12 cellular contexts compared by ENCODE assay signal in the genomic region with DNA sequence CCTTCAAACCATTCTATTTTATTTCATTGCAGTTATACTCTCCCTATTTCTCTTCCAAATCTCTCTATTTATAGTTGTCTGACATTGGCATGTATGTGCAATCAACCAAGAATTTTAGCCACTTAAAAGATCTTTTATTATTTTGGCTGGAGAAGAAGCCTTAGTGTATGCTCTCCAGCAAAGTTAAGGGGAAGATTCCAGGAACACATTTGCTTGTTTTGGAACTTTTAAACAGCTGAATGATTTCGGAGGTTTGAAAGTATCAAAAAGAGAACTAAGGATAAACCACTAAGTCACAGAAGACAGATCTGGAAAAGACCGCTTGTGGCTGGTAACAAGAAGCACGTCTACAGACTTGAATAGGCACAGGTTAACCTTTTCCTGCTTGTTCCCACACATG.
DNase-seq lines count a peak whose midpoint lies in the region; ATAC-seq, FAIRE-seq and TF ChIP-seq lines count a peak whose summit lies in the region.
"Had no signal": no experiment of that assay in that cellular context is flagged by ENCODE, and none has a peak within 500 bp of the region (broad histone marks: within the 10 kb centered on the region; RNA-seq: fewer than 3 reads in every experiment).

No MANE protein-coding gene starts in this region.

- H3K4me3 Mint-ChIP-seq in naive thymus-derived CD4-positive, alpha-beta T cell = peak overlapping the region in 4 of 10 donors; percentile 7 to 56 (median 14)

- H3K27ac Mint-ChIP-seq in naive thymus-derived CD4-positive, alpha-beta T cell = peak overlapping the region in 3 of 9 donors; percentile 35 to 96 (median 93)

- ATAC-seq in heart right ventricle = peak in 3 of 8 donors; percentile 27 to 49 (median 33)
- ATAC-seq in naive thymus-derived CD4-positive, alpha-beta T cell = no peak
- ATAC-seq in HG02610 (IDR thresholded peaks at IDR 0.05; ENCODE audit: unreplicated experiment) = no peak
- ATAC-seq in HG02884 (IDR thresholded peaks at IDR 0.05; ENCODE audit: unreplicated experiment) = no peak
- ATAC-seq: left lobe of liver had no signal

- DNase-seq in EL (peak; percentile 40), amniotic epithelial cell (ENCODE audit: low read depth) (peak; percentile 32), heart right ventricle (no peak), D721Med (ENCODE audit: insufficient read length, low spot score) (no peak)
- DNase-seq in naive thymus-derived CD4-positive, alpha-beta T cell = no peak
- DNase-seq: esophagus squamous epithelium, posterior cingulate gyrus had no signal

- H3K36me3 ChIP-seq in heart right ventricle (no peaks in the 10 kb centered on the region), skeletal muscle satellite cell (ENCODE audit: insufficient read depth, low read length) (no peaks in the 10 kb centered on the region)
- no peaks in the 10 kb centered on the region for H3K36me3 ChIP-seq in naive thymus-derived CD4-positive, alpha-beta T cell (ENCODE audit: control insufficient read depth in 2 of 3, insufficient read depth in 3 of 3, low read length in 3 of 3)
- H3K36me3 ChIP-seq: esophagus squamous epithelium had no signal

- FAIRE-seq in D721Med (lab: Jason Lieb, UNC) = no peak

- intact Hi-C loops in heart right ventricle (cut with DNase I) = loop anchor here (2.0 to 10.0 kb wide), 9 partner anchors 180 to 803 kb away; partner anchors contain the start of genes FZD1 (in 5 of the 10) and MTERF1 (in 1 of the 10)
- intact Hi-C loops in naive thymus-derived CD4-positive, alpha-beta T cell (cut with micrococcal nuclease) = loop anchor here (5.0 to 10.0 kb wide), 3 partner anchors 183 to 1380 kb away; partner anchors contain the start of gene FZD1 (in 2 of the 2)

- H3K27me3 ChIP-seq in heart right ventricle (no peaks in the 10 kb centered on the region), skeletal muscle satellite cell (ENCODE audit: control insufficient read depth, insufficient read depth, low read length) (no peaks in the 10 kb centered on the region)
- no peaks in the 10 kb centered on the region for H3K27me3 ChIP-seq in naive thymus-derived CD4-positive, alpha-beta T cell (ENCODE audit: control insufficient read depth in 2 of 2, insufficient read depth in 2 of 2, low read length in 2 of 2)
- H3K27me3 ChIP-seq: esophagus squamous epithelium had no signal

- H3K4me1 Mint-ChIP-seq in naive thymus-derived CD4-positive, alpha-beta T cell = peaks cover 18 to 46% (median 39%) of the 10 kb centered on the region in 7 donors

- H3K4me1 ChIP-seq in heart right ventricle = peaks cover 3 to 42% (median 24%) of the 10 kb centered on the region in 9 donors
- H3K4me1 ChIP-seq in skeletal muscle satellite cell (ENCODE audit: control insufficient read depth, insufficient read depth, low read length) = peaks cover 45% of the 10 kb centered on the region
- peaks cover 0 to 27% of the 10 kb centered on the region in 2 donors for H3K4me1 ChIP-seq in naive thymus-derived CD4-positive, alpha-beta T cell (ENCODE audit: control insufficient read depth in 2 of 2, insufficient read depth in 2 of 2, low read length in 2 of 2)

- H3K4me2 ChIP-seq in skeletal muscle satellite cell (ENCODE audit: low read length) = peak overlapping the region; percentile 69

- H3K9me3 ChIP-seq in heart right ventricle (no peaks in the 10 kb centered on the region), skeletal muscle satellite cell (replicated peaks; ENCODE audit: low read length) (no peaks in the 10 kb centered on the region)
- H3K9me3 ChIP-seq in naive thymus-derived CD4-positive, alpha-beta T cell (ENCODE audit: control insufficient read depth in 2 of 3, low read length in 3 of 3) = no peaks in the 10 kb centered on the region
- H3K9me3 ChIP-seq: esophagus squamous epithelium had no signal

- H3K9me3 Mint-ChIP-seq in naive thymus-derived CD4-positive, alpha-beta T cell = peaks cover 0 to 1% (median 0%) of the 10 kb centered on the region in 11 donors

- H3K4me3 ChIP-seq in heart right ventricle (peak overlapping the region in 1 of 10 donors; percentile 2), skeletal muscle satellite cell (ENCODE audit: low read length) (peak overlapping the region; percentile 50)
- H3K4me3 ChIP-seq in naive thymus-derived CD4-positive, alpha-beta T cell (ENCODE audit: low read length) = no peak overlapping the region
- H3K4me3 ChIP-seq: esophagus squamous epithelium had no signal

- H3K27ac ChIP-seq in heart right ventricle = peak overlapping the region in 7 of 10 donors; percentile 9 to 68 (median 45)
- no peak overlapping the region for H3K27ac ChIP-seq in naive thymus-derived CD4-positive, alpha-beta T cell (ENCODE audit: low read depth, low read length)
- H3K27ac ChIP-seq: VCaP had no signal

- no peaks in the 10 kb centered on the region for H3K36me3 Mint-ChIP-seq in naive thymus-derived CD4-positive, alpha-beta T cell

- H3K27me3 Mint-ChIP-seq in naive thymus-derived CD4-positive, alpha-beta T cell = peaks cover 0 to 2% (median 0%) of the 10 kb centered on the region in 5 donors

- TF ChIP-seq CTCF in heart right ventricle (IDR thresholded peaks at IDR 0.05) (no peak), D721Med (IDR thresholded peaks at IDR 0.05; ENCODE audit: insufficient read depth, missing control alignments) (no peak)

- peak overlapping the region; percentile 48 for H3K9ac ChIP-seq in skeletal muscle satellite cell (ENCODE audit: low read depth, low read length)

- POLR2A ChIA-PET in naive thymus-derived CD4-positive, alpha-beta T cell (lab: Charles Lee) = no interaction called here

- CTCF ChIA-PET in naive thymus-derived CD4-positive, alpha-beta T cell (lab: Charles Lee) = interaction anchor here (1.9 kb wide), 1 partner anchor 798 kb away, joined by 4 read pairs; the partner anchor contains the start of gene MTERF1

- WGBS in heart right ventricle, 2 donors = 17 to 29% methylated on average over 3 of the region's 3 CpGs

Comparison
In these comparisons a context has a peak if more than half of its experiments do, and no peak if none do; other contexts are left out.
1. DNase-seq: peak in EL (single experiment) and amniotic epithelial cell (single experiment); none in heart right ventricle (0 of 2), naive thymus-derived CD4-positive, alpha-beta T cell (0 of 9) and D721Med (single experiment).